8 cellular contexts compared by ENCODE assay signal in genomic region chr1:170074250-170075157, GRCh38. TPM values are rescaled to one million over a fixed set of nuclear protein-coding genes. Genes with fewer than 3 reads are reported as not detected.
DNase-seq lines count a peak whose midpoint lies in the region; FAIRE-seq and TF ChIP-seq lines count a peak whose summit lies in the region.

Gene KIFAP3, minus strand, starts transcription at chr1:170074695. Its CDS starts 228 bp downstream, at chr1:170074467.

- no peak within 1 kb of the TSS for H3K23ac ChIP-seq in H1 (ENCODE audit: insufficient read length)
- H3K23ac ChIP-seq in mesenchymal stem cell (ENCODE audit: low read length in 2 of 2): peak within 1 kb of the TSS in 1 of 2 experiments; percentile 34

- TF ChIP-seq POLR2A in H1 (IDR thresholded peaks at IDR 0.05; ENCODE audit: control extremely low read depth in 1 of 2, low read depth in 2 of 2, low read length in 2 of 2): peak in 1 of 2 experiments; percentile 41; a peak in 1 of 3 replicates

- H2AK5ac ChIP-seq in H1 (ENCODE audit: low read depth, low read length): no peak within 1 kb of the TSS
- H2AK5ac ChIP-seq in mesenchymal stem cell (ENCODE audit: low read length, severe bottlenecking): no peak within 1 kb of the TSS

- TF ChIP-seq RAD21 in H1 (IDR thresholded peaks at IDR 0.05 in 1 of 2, conservative IDR thresholded peaks at IDR 0.05 in 1 of 2; ENCODE audit: low read depth in 2 of 2, low read length in 2 of 2): peak; percentile 44 to 56

- 3% methylated on average over 38 of the region's 39 CpGs; no CpG with 5 or more reads in 1 of the 2 experiments for WGBS in H1 (ENCODE audit: extremely low coverage in 1 of 2, insufficient coverage in 1 of 2, insufficient read length in 1 of 2, insufficient replicate concordance in 2 of 2, low coverage in 1 of 2, low lambda C conversion rate in 2 of 2, missing lambda C conversion rate in 1 of 2), 2 experiments
- under 1% methylated on average over 39 of the region's 39 CpGs for WGBS in mesenchymal stem cell

- no peak within 1 kb of the TSS for H2BK20ac ChIP-seq in H1 (ENCODE audit: low read length)

- no peak within 1 kb of the TSS for H2BK12ac ChIP-seq in H1 (ENCODE audit: low read depth, low read length)
- H2BK12ac ChIP-seq in mesenchymal stem cell (ENCODE audit: low read length in 2 of 2): no peak within 1 kb of the TSS

- POLR2A ChIA-PET in H1 (lab: Charles Lee; ENCODE audit: partially characterized antibody): interaction anchor here (1.2 kb wide), 1 partner anchor 14 kb away, joined by 4 read pairs; no protein-coding TSS in a partner anchor

- no peaks in the 10 kb centered on the region; a peak in 1 of 4 replicates for H3K9me3 ChIP-seq in H1 (ENCODE audit: insufficient read depth in 2 of 2, low read depth in 1 of 2, low read length in 1 of 2)
- H3K9me3 ChIP-seq in mesenchymal stem cell (ENCODE audit: control insufficient read depth, low read length): peaks cover 16% of the 10 kb centered on the region

- H2AFZ ChIP-seq in H1 (ENCODE audit: low read length) (peak within 1 kb of the TSS; percentile 98), mesenchymal stem cell (ENCODE audit: low read depth, low read length) (peak within 1 kb of the TSS; percentile 91)

- H4K8ac ChIP-seq in H1 (ENCODE audit: extremely low read depth, insufficient read depth, low read length): no peak within 1 kb of the TSS
- peak within 1 kb of the TSS; percentile 3 for H4K8ac ChIP-seq in mesenchymal stem cell (ENCODE audit: low read length)

- H2BK5ac ChIP-seq in H1 (ENCODE audit: low read depth, low read length) (no peak within 1 kb of the TSS), mesenchymal stem cell (ENCODE audit: low read depth, low read length, poor library complexity, severe bottlenecking) (no peak within 1 kb of the TSS)

- H3K36me3 ChIP-seq in H1 (ENCODE audit: control insufficient read depth in 2 of 4, insufficient read depth in 4 of 4, low read length in 3 of 4): no peaks in the 10 kb centered on the region
- H3K36me3 ChIP-seq in mesenchymal stem cell (ENCODE audit: control insufficient read depth in 1 of 2, insufficient read depth in 2 of 2, low read depth in 1 of 2, low read length in 2 of 2): peaks cover 0 to 6% of the 10 kb centered on the region in 2 experiments

- H2BK120ac ChIP-seq in H1 (replicated peaks; ENCODE audit: low read depth, low read length) (no peak within 1 kb of the TSS), mesenchymal stem cell (ENCODE audit: low read depth, low read length) (no peak within 1 kb of the TSS)

- H2BK15ac ChIP-seq in H1 (ENCODE audit: low read length): no peak within 1 kb of the TSS
- no peak within 1 kb of the TSS for H2BK15ac ChIP-seq in mesenchymal stem cell (ENCODE audit: low read depth, poor library complexity, severe bottlenecking)

- H3K4me2 ChIP-seq in H1 (ENCODE audit: insufficient read depth in 1 of 2, low read depth in 2 of 2, low read length in 2 of 2): peak within 1 kb of the TSS; percentile 80 to 98
- peak within 1 kb of the TSS; percentile 79 for H3K4me2 ChIP-seq in mesenchymal stem cell (ENCODE audit: low read length, poor library complexity, severe bottlenecking)

- H3K79me1 ChIP-seq in H1 (ENCODE audit: low read depth, low read length) (no peaks in the 10 kb centered on the region), mesenchymal stem cell (replicated peaks; ENCODE audit: low read length, poor library complexity, severe bottlenecking) (peaks cover 5% of the 10 kb centered on the region)

- H4K20me1 ChIP-seq in H1 (replicated peaks in 1 of 2; ENCODE audit: control insufficient read depth in 1 of 2, insufficient read depth in 2 of 2, low read length in 2 of 2): no peaks in the 10 kb centered on the region

- H3K14ac ChIP-seq in H1 (ENCODE audit: insufficient read length) (no peak within 1 kb of the TSS), mesenchymal stem cell (ENCODE audit: low read length in 2 of 2) (peak within 1 kb of the TSS in 1 of 2 experiments; percentile 82)

- peak within 1 kb of the TSS in 1 of 4 experiments; percentile 49; a peak in 2 of 7 replicates for H3K9ac ChIP-seq in H1 (replicated peaks in 1 of 4; ENCODE audit: extremely low read depth in 1 of 4, low read depth in 3 of 4, low read length in 3 of 4)
- peak within 1 kb of the TSS; percentile 96 for H3K9ac ChIP-seq in mesenchymal stem cell (ENCODE audit: low read length)

- H3K18ac ChIP-seq in H1 (ENCODE audit: extremely low read depth, low read length): no peak within 1 kb of the TSS
- H3K18ac ChIP-seq in mesenchymal stem cell (ENCODE audit: low read depth in 1 of 2, low read length in 2 of 2): peak within 1 kb of the TSS in 1 of 2 experiments; percentile 79

- no peak within 1 kb of the TSS for H3K27ac ChIP-seq in H1 (ENCODE audit: low read depth, low read length)
- no peak within 1 kb of the TSS for H3K27ac ChIP-seq in mesenchymal stem cell (ENCODE audit: low read length, poor library complexity, severe bottlenecking)

- H3K27me3 ChIP-seq in H1 (replicated peaks in 1 of 4; ENCODE audit: control insufficient read depth in 3 of 4, extremely low read depth in 1 of 4, insufficient read depth in 3 of 4, low read length in 3 of 4): no peaks in the 10 kb centered on the region
- H3K27me3 ChIP-seq in mesenchymal stem cell (ENCODE audit: control insufficient read depth in 1 of 2, insufficient read depth in 1 of 2, low read length in 2 of 2): no peaks in the 10 kb centered on the region

- FAIRE-seq in H1 (lab: Jason Lieb, UNC): peak; percentile 71

- peak; percentile 97 for DNase-seq in COLO829 (ENCODE audit: low spot score)
- peak; percentile 90 for DNase-seq in GM20000 (ENCODE audit: low spot score)
- peak; percentile 98 for DNase-seq in HT1080 (ENCODE audit: low read depth)
- DNase-seq in NOMO-1 treated with DMSO at 0.1 percent for 48 hours (lab: John Stamatoyannopoulos, UW; ENCODE audit: unreplicated experiment): peak; percentile 99
- peak; percentile 62 to 95 (median 86) for DNase-seq in activated CD8-positive, alpha-beta memory T cell treated with anti-CD3 and anti-CD28 coated beads for 48 hours (ENCODE audit: low read depth in 2 of 3, low spot score in 2 of 3)
- DNase-seq in H1 (ENCODE audit: low read depth in 1 of 2, low spot score in 2 of 2): peak; percentile 91 to 97
- peak; percentile 98 for DNase-seq in mesenchymal stem cell
- DNase-seq in stimulated activated CD8-positive, alpha-beta memory T cell treated with anti-CD3 and anti-CD28 coated beads, Interleukin-15, amount 100 ng/mL, for 1 hour (ENCODE audit: low read depth): peak; percentile 89

- CTCF ChIA-PET in H1 (lab: Charles Lee; ENCODE audit: partially characterized antibody): interaction anchor here (0.7 to 1.7 kb wide), 13 partner anchors 10 to 457 kb away, joined by 3 to 8 read pairs (median 3); partner anchors contain the start of gene GORAB

- TF ChIP-seq CTCF in GM20000 (IDR thresholded peaks at IDR 0.05; ENCODE audit: extremely low read depth, missing control alignments) (peak; percentile 44), H1 (IDR thresholded peaks at IDR 0.05; ENCODE audit: control extremely low read depth in 1 of 3, insufficient read depth in 1 of 3, low read depth in 1 of 3, low read length in 3 of 3) (peak; percentile 42 to 72 (median 61); a peak in 3 of 4 replicates)

- H3K23me2 ChIP-seq in H1 (ENCODE audit: low read depth, low read length): peaks cover 4% of the 10 kb centered on the region; the same call in 1 of the 2 replicates

- H3K79me2 ChIP-seq in H1 (ENCODE audit: control insufficient read depth in 1 of 2, insufficient read depth in 2 of 2, low read length in 2 of 2): no peaks in the 10 kb centered on the region

- H3K4me3 ChIP-seq in H1 (ENCODE audit: extremely low read depth in 1 of 4, insufficient read depth in 2 of 4, low read depth in 3 of 4, low read length in 4 of 4) (peak within 1 kb of the TSS; percentile 62 to 88 (median 76)), mesenchymal stem cell (ENCODE audit: insufficient read depth in 1 of 2, low read depth in 1 of 2, low read length in 2 of 2) (peak within 1 kb of the TSS; percentile 73 to 94)

- H3K4ac ChIP-seq in H1 (replicated peaks; ENCODE audit: insufficient read length, low read depth, low read length) (no peak within 1 kb of the TSS), mesenchymal stem cell (ENCODE audit: low read depth in 1 of 2, low read length in 2 of 2) (no peak within 1 kb of the TSS)

- no peak within 1 kb of the TSS for H3K56ac ChIP-seq in H1 (replicated peaks; ENCODE audit: insufficient read length, low read depth, low read length)

- no peak within 1 kb of the TSS for H4K5ac ChIP-seq in H1 (ENCODE audit: insufficient read length, low read depth, low read length)

- H3K4me1 ChIP-seq in H1 (replicated peaks in 1 of 4; ENCODE audit: control insufficient read depth in 3 of 4, insufficient read depth in 4 of 4, low read length in 3 of 4): no peaks in the 10 kb centered on the region; a peak in 1 of 7 replicates
- H3K4me1 ChIP-seq in mesenchymal stem cell (ENCODE audit: control insufficient read depth, insufficient read depth, low read depth, low read length): no peaks in the 10 kb centered on the region

- H4K91ac ChIP-seq in H1 (replicated peaks; ENCODE audit: insufficient read length, low read length) (no peak within 1 kb of the TSS), mesenchymal stem cell (ENCODE audit: low read length) (no peak within 1 kb of the TSS)

- no peak for TF ChIP-seq EP300 in H1 (IDR thresholded peaks at IDR 0.05; ENCODE audit: borderline replicate concordance in 1 of 2, low read depth in 2 of 2, low read length in 2 of 2)

TF ChIP-seq in H1, 55 proteins besides CTCF, POLR2A, EP300 and RAD21 (continues in another document):
- TF ChIP-seq RBBP5 (IDR thresholded peaks at IDR 0.05; ENCODE audit: borderline replicate concordance, low read depth, low read length): no peak
- peak; percentile 93 for TF ChIP-seq SAP30 (IDR thresholded peaks at IDR 0.05; ENCODE audit: insufficient read depth, insufficient replicate concordance, low read length)
- TF ChIP-seq CREB1 (IDR thresholded peaks at IDR 0.05): peak; percentile 77
- TF ChIP-seq EGR1 (IDR thresholded peaks at IDR 0.05; ENCODE audit: borderline replicate concordance, low read depth, low read length): no peak
- peak; percentile 61 for TF ChIP-seq ASH2L (IDR thresholded peaks at IDR 0.05; ENCODE audit: low read length)
- TF ChIP-seq KDM4A (IDR thresholded peaks at IDR 0.05; ENCODE audit: low read depth, low read length, severe bottlenecking): peak; percentile 88

RNA-seq across cellular contexts. Expression of gene KIFAP3, which starts in this region (rescaled TPM):
- total RNA-seq in HT1080 (2014; rRNA removed; shearing (Covaris generic)): 8.9 and 9.7 TPM in 2 replicates
- 11.7 and 15.2 TPM in 2 replicates for polyA plus RNA-seq in HT1080 (2015; cell fraction: cytosol; rRNA removed)
- 28.7 and 31.9 TPM in 2 replicates for polyA plus RNA-seq in HT1080 (2015; cell fraction: nucleus; rRNA removed)
- total RNA-seq in H1 (2021; fragmentation: NEBNext Ultra II Directional; extraction: Animal tissue kit (Norgen Biotek cat#: 25700)): 3.2 TPM in 2 replicates
- 0.71 and 1.3 TPM in 2 replicates for polyA plus RNA-seq in H1 (2011; rRNA removed)
- 1.3 TPM for polyA plus RNA-seq in H1 (2011; cell fraction: cytosol; rRNA removed)
- 0.51 TPM for polyA plus RNA-seq in H1 (2011; cell fraction: nucleus; rRNA removed)
- 1.6 to 2.2 TPM (median 1.8 TPM) in 4 replicates for polyA plus RNA-seq in H1 (2012, experiment 1 of 2)
- 0.22 TPM for polyA plus RNA-seq in H1 (2012, experiment 2 of 2)
- 2.5 TPM for polyA plus RNA-seq in H1 (2013, experiment 1 of 2)
- 2.3 TPM for polyA plus RNA-seq in H1 (2013, experiment 2 of 2)
- polyA minus RNA-seq in H1 (2011; rRNA and poly(A)+ RNA removed): 1.9 and 2.6 TPM in 2 replicates
- 1.2 TPM for polyA minus RNA-seq in H1 (2011; cell fraction: cytosol; rRNA and poly(A)+ RNA removed)
- polyA minus RNA-seq in H1 (2011; cell fraction: nucleus; rRNA and poly(A)+ RNA removed): 2.4 TPM
- 12.9 TPM for polyA plus RNA-seq in mesenchymal stem cell (2013, experiment 1 of 2)
- 13.0 TPM for polyA plus RNA-seq in mesenchymal stem cell (2013, experiment 2 of 2)
